17 cellular contexts compared by ENCODE assay signal in the genomic region with DNA sequence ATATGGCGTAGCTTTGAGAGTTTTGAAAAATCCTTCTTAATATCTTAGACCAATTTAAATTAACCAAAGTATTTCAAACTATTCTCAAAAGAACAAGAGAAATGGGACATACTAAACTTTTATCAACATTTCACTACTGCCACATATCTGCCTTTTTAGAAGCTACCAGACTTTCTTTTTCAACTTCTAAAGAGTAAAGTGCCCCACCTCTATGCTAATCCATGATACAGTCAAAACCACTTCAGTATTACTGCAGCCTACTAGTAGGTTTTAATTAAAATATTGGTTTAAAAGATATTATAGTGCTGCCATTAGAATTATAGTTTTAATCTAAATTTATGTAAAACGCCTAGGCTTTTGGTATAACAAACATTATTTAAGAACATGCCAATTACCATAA.
"Had no signal": no experiment of that assay in that cellular context is flagged by ENCODE, and none has a peak within 500 bp of the region (broad histone marks: within the 10 kb centered on the region; RNA-seq: fewer than 3 reads in every experiment).

No MANE protein-coding gene starts in this region.

- ATAC-seq: activated CD8-positive, alpha-beta T cell treated with anti-CD3 and anti-CD28 coated beads for 36 hours; esophagus mucosa; gastrocnemius medialis; stimulated activated memory B cell treated with anti-CD40 and anti-IgM and Interleukin-4, amounts not matched to agents 10 μg/mL and 1 μg/mL and 100 μg/mL, for 72 hours; upper lobe of right lung had no signal

- H3K36me3 ChIP-seq: gastrocnemius medialis, ovary, right lobe of liver, thoracic aorta, upper lobe of right lung had no signal

- DNase-seq: activated B cell treated with CpG ODN at 0.5 μM for 24 hours; activated CD4-positive, alpha-beta T cell treated with anti-CD3 and anti-CD28 coated beads for 48 hours; activated CD8-positive, alpha-beta T cell treated with anti-CD3 and anti-CD28 coated beads for 36 hours; activated T-cell treated with anti-CD3 and anti-CD28 coated beads, Interleukin-2, amount 50 U/mL, for 1 hour; gastrocnemius medialis; immature natural killer cell; natural killer cell; ovary; right lobe of liver; stimulated activated CD4-positive, alpha-beta T cell treated with anti-CD3 and anti-CD28 coated beads, Interleukin-4, amount 100 ng/mL, for 4 hours; T-helper 2 cell; upper lobe of right lung had no signal

- H3K27me3 ChIP-seq: body of pancreas, gastrocnemius medialis, ovary, right lobe of liver, upper lobe of right lung had no signal

- H3K27me3 Mint-ChIP-seq: activated B cell treated with CpG ODN at 0.5 μM for 24 hours; activated CD8-positive, alpha-beta T cell treated with anti-CD3 and anti-CD28 coated beads for 36 hours; stimulated activated memory B cell treated with anti-CD40 and anti-IgM and Interleukin-4, amounts not matched to agents 10 μg/mL and 1 μg/mL and 100 μg/mL, for 72 hours had no signal

- H3K27ac ChIP-seq: body of pancreas, thoracic aorta, upper lobe of right lung had no signal

- H3K9me3 ChIP-seq: body of pancreas, gastrocnemius medialis, ovary, right lobe of liver, thoracic aorta, upper lobe of right lung had no signal

- H3K27ac Mint-ChIP-seq: activated B cell treated with CpG ODN at 0.5 μM for 24 hours; activated naive CD4-positive, alpha-beta T cell treated with anti-CD3 and anti-CD28 coated beads for 36 hours; stimulated activated memory B cell treated with anti-CD40 and anti-IgM and Interleukin-4, amounts not matched to agents 10 μg/mL and 1 μg/mL and 100 μg/mL, for 72 hours had no signal

- H3K4me3 ChIP-seq: body of pancreas, gastrocnemius medialis, ovary, right lobe of liver, thoracic aorta, upper lobe of right lung had no signal

- H3K4me3 Mint-ChIP-seq: activated B cell treated with CpG ODN at 0.5 μM for 24 hours; activated naive CD4-positive, alpha-beta T cell treated with anti-CD3 and anti-CD28 coated beads for 36 hours; natural killer cell; stimulated activated memory B cell treated with anti-CD40 and anti-IgM and Interleukin-4, amounts not matched to agents 10 μg/mL and 1 μg/mL and 100 μg/mL, for 72 hours had no signal

- H3K36me3 Mint-ChIP-seq: immature natural killer cell, natural killer cell had no signal

- H3K9me3 Mint-ChIP-seq: activated B cell treated with CpG ODN at 0.5 μM for 24 hours; activated CD8-positive, alpha-beta T cell treated with anti-CD3 and anti-CD28 coated beads for 36 hours; activated naive CD4-positive, alpha-beta T cell treated with anti-CD3 and anti-CD28 coated beads for 36 hours; immature natural killer cell; natural killer cell; stimulated activated memory B cell treated with anti-CD40 and anti-IgM and Interleukin-4, amounts not matched to agents 10 μg/mL and 1 μg/mL and 100 μg/mL, for 72 hours had no signal
